1 cellular context compared by ENCODE assay signal in genomic region chr4:25484243-25484721, GRCh38.
TF ChIP-seq lines count a peak whose summit lies in the region.

No MANE protein-coding gene starts in this region.

TF ChIP-seq in SK-N-SH treated with all-trans-retinoic acid at 6 μM for 48 hours, 23 proteins besides CTCF, POLR2A, EP300 and RAD21 (continued from another document):
- TF ChIP-seq TSHZ2 (CRISPR knock-in tag; IDR thresholded peaks at IDR 0.05) (no peak), GLIS3 (CRISPR knock-in tag; IDR thresholded peaks at IDR 0.05) (no peak)
